Comparison of ENCODE assay signal across 8 cellular contexts in genomic region chr6:153003294-153003645, GRCh38. TPM values are rescaled to one million over a fixed set of nuclear protein-coding genes. Genes with fewer than 3 reads are reported as not detected.
DNase-seq lines count a peak whose midpoint lies in the region; ATAC-seq and TF ChIP-seq lines count a peak whose summit lies in the region.

No MANE protein-coding gene starts in this region.

- DNase-seq in activated CD8-positive, alpha-beta memory T cell treated with anti-CD3 and anti-CD28 coated beads, Interleukin-2, amount 10 ng/mL, durations not matched to agents 7 days and 5 days, result no peak
- DNase-seq in activated CD8-positive, alpha-beta memory T cell treated with anti-CD3 and anti-CD28 coated beads, Interleukin-2, amount 50 U/mL, for 48 hours, result no peak
- no peak for DNase-seq in psoas muscle
- no peak for DNase-seq in H4 (ENCODE audit: low spot score)

- peaks cover 2% of the 10 kb centered on the region for H3K27me3 Mint-ChIP-seq in activated CD8-positive, alpha-beta memory T cell treated with anti-CD3 and anti-CD28 coated beads, Interleukin-2, amount 10 ng/mL, durations not matched to agents 7 days and 5 days

- H3K27me3 ChIP-seq in gastroesophageal sphincter (no peaks in the 10 kb centered on the region), psoas muscle (ENCODE audit: insufficient read depth in 3 of 3, low read length in 2 of 3) (no peaks in the 10 kb centered on the region)

- peaks cover 11 to 49% (median 16%) of the 10 kb centered on the region in 3 donors for H3K4me1 ChIP-seq in gastroesophageal sphincter
- peaks cover 33% of the 10 kb centered on the region for H3K4me1 ChIP-seq in psoas muscle

- peak overlapping the region; percentile 94 for H3K27ac Mint-ChIP-seq in activated CD8-positive, alpha-beta memory T cell treated with anti-CD3 and anti-CD28 coated beads, Interleukin-2, amount 10 ng/mL, durations not matched to agents 7 days and 5 days

- 0% methylated on average over 6 to 8 of the region's 9 CpGs for WGBS in gastroesophageal sphincter (ENCODE audit: low coverage in 1 of 2), 2 donors
- WGBS in psoas muscle, 3 donors, result 0 to 1% (median 0%) methylated on average over 9 of the region's 9 CpGs

- intact Hi-C loops in psoas muscle (cut with DNase I), result no loop called here

- no peak for ATAC-seq in activated CD8-positive, alpha-beta memory T cell treated with anti-CD3 and anti-CD28 coated beads, Interleukin-2, amount 10 ng/mL, durations not matched to agents 7 days and 5 days
- ATAC-seq in HG03175 (IDR thresholded peaks at IDR 0.05; ENCODE audit: unreplicated experiment), result peak; percentile 15
- ATAC-seq in gastroesophageal sphincter, result no peak
- peak; percentile 6 to 26 (median 20) for ATAC-seq in psoas muscle
- ATAC-seq in HG03039 (IDR thresholded peaks at IDR 0.05; ENCODE audit: unreplicated experiment), result no peak

- peak overlapping the region; percentile 93 for H3K4me3 Mint-ChIP-seq in activated CD8-positive, alpha-beta memory T cell treated with anti-CD3 and anti-CD28 coated beads, Interleukin-2, amount 10 ng/mL, durations not matched to agents 7 days and 5 days

- TF ChIP-seq CTCF in WI38 (IDR thresholded peaks at IDR 0.05; ENCODE audit: low read depth, low read length) (no peak), gastroesophageal sphincter (IDR thresholded peaks at IDR 0.05) (no peak), psoas muscle (IDR thresholded peaks at IDR 0.05) (no peak)

- H3K36me3 Mint-ChIP-seq in activated CD8-positive, alpha-beta memory T cell treated with anti-CD3 and anti-CD28 coated beads, Interleukin-2, amount 10 ng/mL, durations not matched to agents 7 days and 5 days, result peaks cover 23% of the 10 kb centered on the region

- H3K36me3 ChIP-seq in gastroesophageal sphincter, result peaks cover 0 to 1% of the 10 kb centered on the region in 2 donors
- peaks cover 0 to 3% of the 10 kb centered on the region in 2 donors for H3K36me3 ChIP-seq in psoas muscle (ENCODE audit: insufficient read depth in 1 of 2, low read depth in 1 of 2)

- peaks cover 2% of the 10 kb centered on the region for H3K9me3 Mint-ChIP-seq in activated CD8-positive, alpha-beta memory T cell treated with anti-CD3 and anti-CD28 coated beads, Interleukin-2, amount 10 ng/mL, durations not matched to agents 7 days and 5 days (ENCODE audit: low read depth)

- peak overlapping the region; percentile 97 for H3K4me3 ChIP-seq in WI38 (ENCODE audit: low read depth, low read length)
- H3K4me3 ChIP-seq in gastroesophageal sphincter, result peak overlapping the region; percentile 73 to 87
- H3K4me3 ChIP-seq in psoas muscle, result peak overlapping the region; percentile 75

- no peak for TF ChIP-seq EP300 in gastroesophageal sphincter (IDR thresholded peaks at IDR 0.05)

- CTCF ChIA-PET in activated CD8-positive, alpha-beta memory T cell treated with anti-CD3 and anti-CD28 coated beads, Interleukin-2, amount 10 ng/mL, durations not matched to agents 7 days and 5 days (lab: Charles Lee), result no interaction called here

- H3K9me3 ChIP-seq in gastroesophageal sphincter (no peaks in the 10 kb centered on the region), psoas muscle (no peaks in the 10 kb centered on the region)

- peak overlapping the region; percentile 79 to 95 (median 89) for H3K27ac ChIP-seq in gastroesophageal sphincter
- peak overlapping the region; percentile 86 for H3K27ac ChIP-seq in psoas muscle

- peaks cover 35% of the 10 kb centered on the region for H3K4me1 Mint-ChIP-seq in activated CD8-positive, alpha-beta memory T cell treated with anti-CD3 and anti-CD28 coated beads, Interleukin-2, amount 10 ng/mL, durations not matched to agents 7 days and 5 days

- no peak for TF ChIP-seq POLR2A in gastroesophageal sphincter (IDR thresholded peaks at IDR 0.05)

RNA-seq across cellular contexts. Expression of gene MTRF1L, which starts 0.8 kb away (rescaled TPM):
- total RNA-seq in activated CD8-positive, alpha-beta memory T cell treated with anti-CD3 and anti-CD28 coated beads, Interleukin-2, amount 10 ng/mL, durations not matched to agents 7 days and 5 days, result 10 to 100 TPM; 15.5 to 23.1 TPM
- total RNA-seq in gastroesophageal sphincter (10 to 100 TPM; 18.7 to 33.2 (median 24.8) TPM), psoas muscle (10 to 100 TPM; 20.3 to 45.1 (median 24.8) TPM)
- 10 to 100 TPM; 24.2 to 55.9 (median 42.5) TPM for polyA plus RNA-seq in psoas muscle
- 7.9 and 11.3 TPM in 2 replicates for total RNA-seq in H4 (2014; rRNA removed; shearing (Covaris generic))

RNA-seq across cellular contexts. Expression of gene FBXO5, which starts 20.4 kb away (rescaled TPM):
- 10 to 100 TPM; 62.1 to 73.5 TPM for total RNA-seq in activated CD8-positive, alpha-beta memory T cell treated with anti-CD3 and anti-CD28 coated beads, Interleukin-2, amount 10 ng/mL, durations not matched to agents 7 days and 5 days
- total RNA-seq in gastroesophageal sphincter (1 to 10 TPM; 2.2 to 5.9 (median 3.2) TPM), psoas muscle (1 to 10 TPM; 1.1 to 1.9 (median 1.5) TPM)
- 1 to 10 TPM in 1 of 3 donors, under 1 TPM in 2; 0.76 to 1.3 (median 0.86) TPM for polyA plus RNA-seq in psoas muscle
- total RNA-seq in H4 (2014; rRNA removed; shearing (Covaris generic)), result 22.1 and 27.8 TPM in 2 replicates

Comparison
In these comparisons a context has a peak if more than half of its experiments do, and no peak if none do; other contexts are left out.
1. ATAC-seq: peak in HG03175 (single experiment) and psoas muscle (4 of 4); none in activated CD8-positive, alpha-beta memory T cell treated with anti-CD3 and anti-CD28 coated beads, Interleukin-2, amount 10 ng/mL, durations not matched to agents 7 days and 5 days (single experiment), gastroesophageal sphincter (single experiment) and HG03039 (single experiment).
2. Peak in every context shown above with its lines, with median percentiles within 50 percentile points of each other: H3K4me3 ChIP-seq.